8 cellular contexts compared by ENCODE assay signal in genomic region chr10:78033623-78034470, GRCh38. TPM values are rescaled to one million over a fixed set of nuclear protein-coding genes. Genes with fewer than 3 reads are reported as not detected.
DNase-seq lines count a peak whose midpoint lies in the region; ATAC-seq and TF ChIP-seq lines count a peak whose summit lies in the region.

TSS of gene RPS24 (plus strand) at chr10:78033863. CDS start at chr10:78033902, 39 bp downstream.

- TF ChIP-seq CTCF in SU-DHL-6 (IDR thresholded peaks at IDR 0.05; ENCODE audit: insufficient read depth, low read length, poor library complexity, severe bottlenecking) = no peak
- TF ChIP-seq CTCF in osteocyte (IDR thresholded peaks at IDR 0.05) = no peak

- H3F3A ChIP-seq in SU-DHL-6 (ENCODE audit: insufficient read depth) = peaks cover 29% of the 10 kb centered on the region

- H3K27me3 Mint-ChIP-seq in activated naive CD8-positive, alpha-beta T cell treated with anti-CD3 and anti-CD28 coated beads, Interleukin-2, amount 10 ng/mL, durations not matched to agents 7 days and 5 days = no peaks in the 10 kb centered on the region
- no peaks in the 10 kb centered on the region for H3K27me3 Mint-ChIP-seq in osteocyte (ENCODE audit: unreplicated experiment)

- WGBS in thymus = under 1% methylated on average over 55 of the region's 55 CpGs

- TF ChIP-seq POLR2A in GM10847 (IDR thresholded peaks at IDR 0.05; ENCODE audit: extremely low read depth, insufficient read length) = peak; percentile 98

- peaks cover 39% of the 10 kb centered on the region for H3K36me3 Mint-ChIP-seq in activated naive CD8-positive, alpha-beta T cell treated with anti-CD3 and anti-CD28 coated beads, Interleukin-2, amount 10 ng/mL, durations not matched to agents 7 days and 5 days
- peaks cover 27% of the 10 kb centered on the region for H3K36me3 Mint-ChIP-seq in osteocyte (ENCODE audit: unreplicated experiment)

- POLR2A ChIA-PET in activated naive CD8-positive, alpha-beta T cell treated with anti-CD3 and anti-CD28 coated beads, Interleukin-2, amount 10 ng/mL, durations not matched to agents 7 days and 5 days (lab: Charles Lee) = interaction anchor here (0.6 to 1.1 kb wide), 4 partner anchors 8 to 1181 kb away, joined by 3 to 4 read pairs (median 3); no protein-coding TSS in a partner anchor

- H3K9me3 Mint-ChIP-seq in activated naive CD8-positive, alpha-beta T cell treated with anti-CD3 and anti-CD28 coated beads, Interleukin-2, amount 10 ng/mL, durations not matched to agents 7 days and 5 days = no peaks in the 10 kb centered on the region
- H3K9me3 Mint-ChIP-seq in osteocyte (ENCODE audit: unreplicated experiment) = no peaks in the 10 kb centered on the region

- peaks cover 4% of the 10 kb centered on the region for H3K4me1 ChIP-seq in thymus (ENCODE audit: control insufficient read depth, insufficient read depth, low read length)

- no peaks in the 10 kb centered on the region for H3K9me2 ChIP-seq in SU-DHL-6 (replicated peaks; ENCODE audit: insufficient read depth, low read length)

- peak within 1 kb of the TSS; percentile 90 for H3K4me3 Mint-ChIP-seq in activated naive CD8-positive, alpha-beta T cell treated with anti-CD3 and anti-CD28 coated beads, Interleukin-2, amount 10 ng/mL, durations not matched to agents 7 days and 5 days
- H3K4me3 Mint-ChIP-seq in osteocyte (ENCODE audit: unreplicated experiment) = peak within 1 kb of the TSS; percentile 85

- no peaks in the 10 kb centered on the region for H3K27me3 ChIP-seq in SU-DHL-6 (ENCODE audit: low read length)
- no peaks in the 10 kb centered on the region for H3K27me3 ChIP-seq in thymus (ENCODE audit: control insufficient read depth, insufficient read depth)

- peak within 1 kb of the TSS; percentile 86 for H3K27ac Mint-ChIP-seq in activated naive CD8-positive, alpha-beta T cell treated with anti-CD3 and anti-CD28 coated beads, Interleukin-2, amount 10 ng/mL, durations not matched to agents 7 days and 5 days
- peak within 1 kb of the TSS; percentile 74 for H3K27ac Mint-ChIP-seq in osteocyte (ENCODE audit: unreplicated experiment)

- intact Hi-C loops in head of caudate nucleus (cut with DNase I) = no loop called here

- no peaks in the 10 kb centered on the region for H3K9me3 ChIP-seq in SU-DHL-6 (ENCODE audit: insufficient read depth, low read length)
- no peaks in the 10 kb centered on the region for H3K9me3 ChIP-seq in thymus (ENCODE audit: control insufficient read depth)

- H3K9ac ChIP-seq in SU-DHL-6 (ENCODE audit: low read length) = peak within 1 kb of the TSS; percentile 88

- ATAC-seq in HG02678 (IDR thresholded peaks at IDR 0.05; ENCODE audit: unreplicated experiment) = peak; percentile 85
- ATAC-seq in activated naive CD8-positive, alpha-beta T cell treated with anti-CD3 and anti-CD28 coated beads, Interleukin-2, amount 10 ng/mL, durations not matched to agents 7 days and 5 days (ENCODE audit: low read depth) = peak; percentile 83

- H3K27ac ChIP-seq in SU-DHL-6 (ENCODE audit: low read depth, low read length) = peak within 1 kb of the TSS; percentile 67
- H3K27ac ChIP-seq in thymus (ENCODE audit: low read depth) = peak within 1 kb of the TSS; percentile 90

- DNase-seq in NCI-H128 (lab: John Stamatoyannopoulos, UW; ENCODE audit: unreplicated experiment) = peak; percentile 92
- peak; percentile 95 for DNase-seq in activated naive CD8-positive, alpha-beta T cell treated with anti-CD3 and anti-CD28 coated beads, Interleukin-2, amount 10 ng/mL, durations not matched to agents 7 days and 5 days
- peak; percentile 85 to 97 (median 93) for DNase-seq in head of caudate nucleus
- DNase-seq in osteocyte (ENCODE audit: extremely low spot score, unreplicated experiment) = peak; percentile 98

- H4K20me1 ChIP-seq in SU-DHL-6 (ENCODE audit: low read depth, low read length) = peaks cover 40% of the 10 kb centered on the region

- H3K4me2 ChIP-seq in SU-DHL-6 (ENCODE audit: low read depth, low read length, poor library complexity, severe bottlenecking) = peak within 1 kb of the TSS; percentile 90

- peaks cover 35% of the 10 kb centered on the region for H3K4me1 Mint-ChIP-seq in activated naive CD8-positive, alpha-beta T cell treated with anti-CD3 and anti-CD28 coated beads, Interleukin-2, amount 10 ng/mL, durations not matched to agents 7 days and 5 days
- H3K4me1 Mint-ChIP-seq in osteocyte (ENCODE audit: unreplicated experiment) = peaks cover 39% of the 10 kb centered on the region

- H2AFZ ChIP-seq in SU-DHL-6 (ENCODE audit: low read depth, low read length, severe bottlenecking) = peak within 1 kb of the TSS; percentile 82

- H3K36me3 ChIP-seq in SU-DHL-6 (ENCODE audit: low read length) = peaks cover 37% of the 10 kb centered on the region
- peaks cover 34% of the 10 kb centered on the region for H3K36me3 ChIP-seq in thymus (ENCODE audit: control insufficient read depth, insufficient read depth)

- peaks cover 54% of the 10 kb centered on the region for H3K79me2 ChIP-seq in SU-DHL-6 (ENCODE audit: insufficient read depth, low read length)

- H3K4me3 ChIP-seq in SU-DHL-6 (ENCODE audit: insufficient read depth, low read length, poor library complexity, severe bottlenecking) (peak within 1 kb of the TSS; percentile 98), thymus (ENCODE audit: low read length) (peak within 1 kb of the TSS; percentile 87)

RNA-seq across cellular contexts. Expression of gene RPS24, which starts in this region (rescaled TPM):
- total RNA-seq in activated naive CD8-positive, alpha-beta T cell treated with anti-CD3 and anti-CD28 coated beads, Interleukin-2, amount 10 ng/mL, durations not matched to agents 7 days and 5 days = 1,000 to 10,000 TPM; 1,523 to 1,613 TPM
- 1,006 and 1,022 TPM in 2 replicates for total RNA-seq in osteocyte
- 8,229 TPM for polyA plus RNA-seq in thymus

Comparison
In these comparisons a context has a peak if more than half of its experiments do, and no peak if none do; other contexts are left out.
1. Peak in every context shown above with its lines: DNase-seq, ATAC-seq, H3K4me3 ChIP-seq and H3K27ac ChIP-seq.